In genomic region chr2:156309922-156310321, GRCh38 we compare ENCODE assay signal across 1 cellular context.
A peak's percentile ranks its signal among the peaks of the same experiment; 100 is the strongest.
TF ChIP-seq lines count a peak whose summit lies in the region.

No MANE protein-coding gene starts in this region.

TF ChIP-seq in HepG2, 621 proteins besides CTCF, POLR2A, EP300 and RAD21 (continued from another document):
- no peak for TF ChIP-seq SOX6 (IDR thresholded peaks at IDR 0.05)
- TF ChIP-seq SOX6 (CRISPR knock-in tag; IDR thresholded peaks at IDR 0.05) = peak; percentile 30; the same call in 1 of the 2 replicates
- TF ChIP-seq SMAD9 (CRISPR knock-in tag; IDR thresholded peaks at IDR 0.05) = no peak
- TF ChIP-seq SOX13 (IDR thresholded peaks at IDR 0.05) = no peak
- 0 out of 4 replicates have a peak, but pooled peaks of 1 of the 2 experiments have one; percentile 20 for TF ChIP-seq SOX13 (CRISPR knock-in tag; conservative IDR thresholded peaks at IDR 0.05 in 1 of 2, IDR thresholded peaks at IDR 0.05 in 1 of 2)
- TF ChIP-seq, protein P1, sequence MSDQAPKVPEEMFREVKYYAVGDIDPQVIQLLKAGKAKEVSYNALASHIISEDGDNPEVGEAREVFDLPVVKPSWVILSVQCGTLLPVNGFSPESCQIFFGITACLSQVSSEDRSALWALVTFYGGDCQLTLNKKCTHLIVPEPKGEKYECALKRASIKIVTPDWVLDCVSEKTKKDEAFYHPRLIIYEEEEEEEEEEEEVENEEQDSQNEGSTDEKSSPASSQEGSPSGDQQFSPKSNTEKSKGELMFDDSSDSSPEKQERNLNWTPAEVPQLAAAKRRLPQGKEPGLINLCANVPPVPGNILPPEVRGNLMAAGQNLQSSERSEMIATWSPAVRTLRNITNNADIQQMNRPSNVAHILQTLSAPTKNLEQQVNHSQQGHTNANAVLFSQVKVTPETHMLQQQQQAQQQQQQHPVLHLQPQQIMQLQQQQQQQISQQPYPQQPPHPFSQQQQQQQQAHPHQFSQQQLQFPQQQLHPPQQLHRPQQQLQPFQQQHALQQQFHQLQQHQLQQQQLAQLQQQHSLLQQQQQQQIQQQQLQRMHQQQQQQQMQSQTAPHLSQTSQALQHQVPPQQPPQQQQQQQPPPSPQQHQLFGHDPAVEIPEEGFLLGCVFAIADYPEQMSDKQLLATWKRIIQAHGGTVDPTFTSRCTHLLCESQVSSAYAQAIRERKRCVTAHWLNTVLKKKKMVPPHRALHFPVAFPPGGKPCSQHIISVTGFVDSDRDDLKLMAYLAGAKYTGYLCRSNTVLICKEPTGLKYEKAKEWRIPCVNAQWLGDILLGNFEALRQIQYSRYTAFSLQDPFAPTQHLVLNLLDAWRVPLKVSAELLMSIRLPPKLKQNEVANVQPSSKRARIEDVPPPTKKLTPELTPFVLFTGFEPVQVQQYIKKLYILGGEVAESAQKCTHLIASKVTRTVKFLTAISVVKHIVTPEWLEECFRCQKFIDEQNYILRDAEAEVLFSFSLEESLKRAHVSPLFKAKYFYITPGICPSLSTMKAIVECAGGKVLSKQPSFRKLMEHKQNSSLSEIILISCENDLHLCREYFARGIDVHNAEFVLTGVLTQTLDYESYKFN (CRISPR knock-in tag; conservative IDR thresholded peaks at IDR 0.05) = 0 out of 2 replicates have a peak, but pooled peaks have one; percentile 32
- peak; percentile 54; the same call in 1 of the 2 replicates for TF ChIP-seq ZNF121 (CRISPR knock-in tag; IDR thresholded peaks at IDR 0.05)
- peak; percentile 15; the same call in 1 of the 2 replicates for TF ChIP-seq SALL1 (CRISPR knock-in tag; IDR thresholded peaks at IDR 0.05)
- TF ChIP-seq ZNF7 (CRISPR knock-in tag; IDR thresholded peaks at IDR 0.05) = no peak
- TF ChIP-seq MAFK (conservative IDR thresholded peaks at IDR 0.05 in 1 of 2, IDR thresholded peaks at IDR 0.05 in 1 of 2; ENCODE audit: low read length in 2 of 2) = no peak
- peak; percentile 32 for TF ChIP-seq CEBPG (CRISPR knock-in tag; IDR thresholded peaks at IDR 0.05)
- TF ChIP-seq HNF4G (IDR thresholded peaks at IDR 0.05; ENCODE audit: borderline replicate concordance, low read depth, low read length) = peak; percentile 76
- TF ChIP-seq HNF4G (CRISPR knock-in tag; IDR thresholded peaks at IDR 0.05; ENCODE audit: borderline replicate concordance, low read depth) = no peak
TF ChIP-seq in HepG2: peak in this region for 10.
